ENCODE assay signal across 32 cellular contexts in the genomic region with DNA sequence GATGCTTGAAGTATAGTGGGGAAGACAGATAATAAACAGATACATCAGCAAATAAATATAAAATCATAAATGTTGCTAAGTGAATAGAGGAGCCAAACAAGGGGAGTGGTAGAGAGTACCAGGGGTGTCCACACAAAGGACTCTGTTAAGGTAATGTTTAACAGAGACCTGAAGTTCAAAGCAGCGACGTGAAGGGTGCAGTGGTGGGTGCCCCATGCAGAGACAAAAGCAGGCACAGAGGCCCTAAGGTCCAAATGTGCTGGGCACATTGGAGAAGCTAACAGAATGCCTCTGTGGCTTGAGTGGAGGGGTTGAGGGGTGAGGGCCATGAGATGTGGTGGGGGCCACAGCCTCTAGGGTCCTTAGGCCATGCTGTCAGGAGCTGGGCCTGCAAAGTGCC.
"Had no signal": no experiment of that assay in that cellular context is flagged by ENCODE, and none has a peak within 500 bp of the region (broad histone marks: within the 10 kb centered on the region; RNA-seq: fewer than 3 reads in every experiment).

No MANE protein-coding gene starts in this region.

- ATAC-seq: naive thymus-derived CD8-positive, alpha-beta T cell; psoas muscle; right cardiac atrium; sciatic nerve; stimulated activated memory B cell treated with anti-CD40 and anti-IgM and Interleukin-4, amounts not matched to agents 10 μg/mL and 1 μg/mL and 100 μg/mL, for 72 hours; stimulated activated naive CD8-positive, alpha-beta T cell treated with anti-CD3 and anti-CD28 coated beads, Interleukin-15, amount 100 ng/mL, for 72 hours; stimulated activated naive CD8-positive, alpha-beta T cell treated with anti-CD3 and anti-CD28 coated beads, Interleukin-15, Interleukin-2, amounts not matched to agents 100 U/mL and 50 U/mL, for 24 hours; upper lobe of right lung had no signal

- DNase-seq: naive B cell; naive thymus-derived CD8-positive, alpha-beta T cell; nephron progenitor cell; occipital lobe; ovary; posterior cingulate gyrus; psoas muscle; right cardiac atrium; spleen; stimulated activated CD4-positive, alpha-beta T cell treated with anti-CD3 and anti-CD28 coated beads, Interleukin-12 subunit alpha, Interleukin-12 subunit beta, amount 100 ng/mL, for 4 hours; stimulated activated CD4-positive, alpha-beta T cell treated with anti-CD3 and anti-CD28 coated beads, Interleukin-1b, Interleukin-23, amount 100 ng/mL, for 48 hours; stimulated activated CD4-positive, alpha-beta T cell treated with anti-CD3 and anti-CD28 coated beads, Interleukin-4, amount 100 ng/mL, for 1 hour; stimulated activated CD4-positive, alpha-beta T cell treated with anti-CD3 and anti-CD28 coated beads, Interleukin-4, amount 100 ng/mL, for 4 hours; stimulated activated CD8-positive, alpha-beta memory T cell treated with anti-CD3 and anti-CD28 coated beads, Interleukin-4, amount 100 ng/mL, for 48 hours; stimulated activated naive CD4-positive, alpha-beta T cell; stimulated activated naive CD8-positive, alpha-beta T cell treated with anti-CD3 and anti-CD28 coated beads, Interleukin-15, amount 100 ng/mL, for 72 hours; stimulated activated naive CD8-positive, alpha-beta T cell treated with anti-CD3 and anti-CD28 coated beads, Interleukin-15, Interleukin-2, amounts not matched to agents 100 U/mL and 50 U/mL, for 24 hours; substantia nigra; testis; tibial artery; transverse colon; upper lobe of right lung; uterus had no signal

- H3K36me3 ChIP-seq: neural progenitor cell, ovary, spleen, suprapubic skin, tibial artery, transverse colon, upper lobe of right lung, uterus had no signal

- H3K27ac Mint-ChIP-seq: naive B cell; naive thymus-derived CD8-positive, alpha-beta T cell; nephron progenitor cell; neural progenitor cell; progenitor cell of endocrine pancreas; stimulated activated memory B cell treated with anti-CD40 and anti-IgM and Interleukin-4, amounts not matched to agents 10 μg/mL and 1 μg/mL and 100 μg/mL, for 72 hours; stimulated activated naive CD8-positive, alpha-beta T cell treated with anti-CD3 and anti-CD28 coated beads, Interleukin-15, amount 100 ng/mL, for 72 hours; type B pancreatic cell had no signal

- H3K79me2 ChIP-seq: parathyroid adenoma had no signal

- H3K4me2 ChIP-seq: neural progenitor cell, smooth muscle cell had no signal

- H3K27me3 ChIP-seq: neural progenitor cell, ovary, spleen, suprapubic skin, testis, tibial artery, transverse colon, upper lobe of right lung, uterus had no signal

- H3K4me1 Mint-ChIP-seq: naive B cell; stimulated activated memory B cell treated with anti-CD40 and anti-IgM and Interleukin-4, amounts not matched to agents 10 μg/mL and 1 μg/mL and 100 μg/mL, for 72 hours; stimulated activated naive CD8-positive, alpha-beta T cell treated with anti-CD3 and anti-CD28 coated beads, Interleukin-15, amount 100 ng/mL, for 72 hours had no signal

- H3K27me3 Mint-ChIP-seq: stimulated activated memory B cell treated with anti-CD40 and anti-IgM and Interleukin-4, amounts not matched to agents 10 μg/mL and 1 μg/mL and 100 μg/mL, for 72 hours; stimulated activated naive CD8-positive, alpha-beta T cell treated with anti-CD3 and anti-CD28 coated beads, Interleukin-15, amount 100 ng/mL, for 72 hours had no signal

- H3K4me3 ChIP-seq: neural progenitor cell, ovary, psoas muscle, skin epidermis, smooth muscle cell, spleen, suprapubic skin, testis, tibial artery, transverse colon, upper lobe of right lung, uterus had no signal

- H3K9me3 Mint-ChIP-seq: nephron progenitor cell; neural progenitor cell; stimulated activated memory B cell treated with anti-CD40 and anti-IgM and Interleukin-4, amounts not matched to agents 10 μg/mL and 1 μg/mL and 100 μg/mL, for 72 hours; stimulated activated naive CD8-positive, alpha-beta T cell treated with anti-CD3 and anti-CD28 coated beads, Interleukin-15, amount 100 ng/mL, for 72 hours; type B pancreatic cell had no signal

- H3K4me1 ChIP-seq: neural progenitor cell, parathyroid adenoma, psoas muscle, spleen, suprapubic skin, testis, tibial artery, transverse colon, upper lobe of right lung, uterus had no signal

- H3K36me3 Mint-ChIP-seq: naive B cell, neural progenitor cell, type B pancreatic cell had no signal

- H3K9me3 ChIP-seq: ovary, psoas muscle, spleen, suprapubic skin, testis, tibial artery, transverse colon, upper lobe of right lung, uterus had no signal

- H3K27ac ChIP-seq: neural progenitor cell, ovary, parathyroid adenoma, psoas muscle, skin epidermis, spleen, suprapubic skin, testis, tibial artery, transverse colon, upper lobe of right lung, uterus had no signal

- H3K4me3 Mint-ChIP-seq: naive B cell; naive thymus-derived CD8-positive, alpha-beta T cell; nephron progenitor cell; neural progenitor cell; stimulated activated memory B cell treated with anti-CD40 and anti-IgM and Interleukin-4, amounts not matched to agents 10 μg/mL and 1 μg/mL and 100 μg/mL, for 72 hours; stimulated activated naive CD8-positive, alpha-beta T cell treated with anti-CD3 and anti-CD28 coated beads, Interleukin-15, amount 100 ng/mL, for 72 hours; type B pancreatic cell had no signal

- H3K9ac ChIP-seq: neural progenitor cell, parathyroid adenoma had no signal
